1 cellular context compared by ENCODE assay signal in the genomic region with DNA sequence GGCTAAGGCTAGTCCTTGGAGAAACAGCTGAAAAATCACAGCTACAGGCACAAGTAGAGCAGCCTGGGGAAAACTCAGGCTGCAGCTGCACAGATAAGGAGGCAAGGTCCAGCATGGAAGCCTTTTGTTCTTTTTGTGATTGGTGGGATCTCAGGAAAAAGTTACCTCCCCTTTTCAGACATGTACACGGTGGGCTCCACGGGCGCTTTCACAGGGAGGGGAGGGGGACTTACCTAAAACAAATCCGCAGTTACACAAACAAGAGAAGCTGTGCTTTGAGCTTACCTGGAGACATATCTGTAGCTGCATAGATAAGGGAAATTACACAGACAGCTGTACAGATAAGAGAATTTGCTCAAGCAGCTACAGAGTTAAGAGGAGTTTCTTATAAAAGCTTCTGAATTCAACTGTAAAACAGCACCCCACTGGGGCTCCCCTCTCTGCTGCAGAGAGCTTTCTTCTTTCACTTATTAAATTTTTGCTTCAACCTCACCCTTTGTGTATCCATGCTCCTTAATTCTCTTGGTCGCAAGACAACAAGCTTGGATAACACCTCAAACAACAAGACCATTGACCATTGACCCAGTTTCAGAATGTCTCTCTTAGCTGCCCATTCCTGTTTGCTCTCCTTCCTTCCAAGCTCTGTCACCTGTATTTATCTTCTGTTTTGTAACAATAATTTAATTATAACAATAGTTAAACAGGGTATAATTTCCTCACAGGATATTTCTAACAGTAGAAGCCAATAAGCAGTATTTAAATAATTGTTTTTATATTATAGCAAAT.
TF ChIP-seq lines count a peak whose summit lies in the region.

No MANE protein-coding gene starts in this region.

TF ChIP-seq in HEK293, 187 proteins besides CTCF, POLR2A, EP300 and RAD21 (continued from another document):
- TF ChIP-seq, protein P1, sequence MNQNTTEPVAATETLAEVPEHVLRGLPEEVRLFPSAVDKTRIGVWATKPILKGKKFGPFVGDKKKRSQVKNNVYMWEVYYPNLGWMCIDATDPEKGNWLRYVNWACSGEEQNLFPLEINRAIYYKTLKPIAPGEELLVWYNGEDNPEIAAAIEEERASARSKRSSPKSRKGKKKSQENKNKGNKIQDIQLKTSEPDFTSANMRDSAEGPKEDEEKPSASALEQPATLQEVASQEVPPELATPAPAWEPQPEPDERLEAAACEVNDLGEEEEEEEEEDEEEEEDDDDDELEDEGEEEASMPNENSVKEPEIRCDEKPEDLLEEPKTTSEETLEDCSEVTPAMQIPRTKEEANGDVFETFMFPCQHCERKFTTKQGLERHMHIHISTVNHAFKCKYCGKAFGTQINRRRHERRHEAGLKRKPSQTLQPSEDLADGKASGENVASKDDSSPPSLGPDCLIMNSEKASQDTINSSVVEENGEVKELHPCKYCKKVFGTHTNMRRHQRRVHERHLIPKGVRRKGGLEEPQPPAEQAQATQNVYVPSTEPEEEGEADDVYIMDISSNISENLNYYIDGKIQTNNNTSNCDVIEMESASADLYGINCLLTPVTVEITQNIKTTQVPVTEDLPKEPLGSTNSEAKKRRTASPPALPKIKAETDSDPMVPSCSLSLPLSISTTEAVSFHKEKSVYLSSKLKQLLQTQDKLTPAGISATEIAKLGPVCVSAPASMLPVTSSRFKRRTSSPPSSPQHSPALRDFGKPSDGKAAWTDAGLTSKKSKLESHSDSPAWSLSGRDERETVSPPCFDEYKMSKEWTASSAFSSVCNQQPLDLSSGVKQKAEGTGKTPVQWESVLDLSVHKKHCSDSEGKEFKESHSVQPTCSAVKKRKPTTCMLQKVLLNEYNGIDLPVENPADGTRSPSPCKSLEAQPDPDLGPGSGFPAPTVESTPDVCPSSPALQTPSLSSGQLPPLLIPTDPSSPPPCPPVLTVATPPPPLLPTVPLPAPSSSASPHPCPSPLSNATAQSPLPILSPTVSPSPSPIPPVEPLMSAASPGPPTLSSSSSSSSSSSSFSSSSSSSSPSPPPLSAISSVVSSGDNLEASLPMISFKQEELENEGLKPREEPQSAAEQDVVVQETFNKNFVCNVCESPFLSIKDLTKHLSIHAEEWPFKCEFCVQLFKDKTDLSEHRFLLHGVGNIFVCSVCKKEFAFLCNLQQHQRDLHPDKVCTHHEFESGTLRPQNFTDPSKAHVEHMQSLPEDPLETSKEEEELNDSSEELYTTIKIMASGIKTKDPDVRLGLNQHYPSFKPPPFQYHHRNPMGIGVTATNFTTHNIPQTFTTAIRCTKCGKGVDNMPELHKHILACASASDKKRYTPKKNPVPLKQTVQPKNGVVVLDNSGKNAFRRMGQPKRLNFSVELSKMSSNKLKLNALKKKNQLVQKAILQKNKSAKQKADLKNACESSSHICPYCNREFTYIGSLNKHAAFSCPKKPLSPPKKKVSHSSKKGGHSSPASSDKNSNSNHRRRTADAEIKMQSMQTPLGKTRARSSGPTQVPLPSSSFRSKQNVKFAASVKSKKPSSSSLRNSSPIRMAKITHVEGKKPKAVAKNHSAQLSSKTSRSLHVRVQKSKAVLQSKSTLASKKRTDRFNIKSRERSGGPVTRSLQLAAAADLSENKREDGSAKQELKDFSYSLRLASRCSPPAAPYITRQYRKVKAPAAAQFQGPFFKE (tag by site-specific recombination; IDR thresholded peaks at IDR 0.05; ENCODE audit: borderline replicate concordance) = no peak
- TF ChIP-seq ELK4 (IDR thresholded peaks at IDR 0.05; ENCODE audit: borderline replicate concordance, low read depth, low read length) (no peak), ZNF692 (tag by site-specific recombination; IDR thresholded peaks at IDR 0.05) (no peak), ZNF701 (tag by site-specific recombination; IDR thresholded peaks at IDR 0.05) (no peak), ZNF658 (tag by site-specific recombination; IDR thresholded peaks at IDR 0.05) (no peak), ZNF776 (tag by site-specific recombination; IDR thresholded peaks at IDR 0.05; ENCODE audit: borderline replicate concordance) (no peak), ZNF335 (tag by site-specific recombination; conservative IDR thresholded peaks at IDR 0.05) (peak; percentile 35; the same call in 1 of the 2 replicates), ZNF843 (tag by site-specific recombination; IDR thresholded peaks at IDR 0.05) (no peak), ZNF654 (tag by site-specific recombination; IDR thresholded peaks at IDR 0.05; ENCODE audit: low read depth) (no peak)
- TF ChIP-seq, protein P2, sequence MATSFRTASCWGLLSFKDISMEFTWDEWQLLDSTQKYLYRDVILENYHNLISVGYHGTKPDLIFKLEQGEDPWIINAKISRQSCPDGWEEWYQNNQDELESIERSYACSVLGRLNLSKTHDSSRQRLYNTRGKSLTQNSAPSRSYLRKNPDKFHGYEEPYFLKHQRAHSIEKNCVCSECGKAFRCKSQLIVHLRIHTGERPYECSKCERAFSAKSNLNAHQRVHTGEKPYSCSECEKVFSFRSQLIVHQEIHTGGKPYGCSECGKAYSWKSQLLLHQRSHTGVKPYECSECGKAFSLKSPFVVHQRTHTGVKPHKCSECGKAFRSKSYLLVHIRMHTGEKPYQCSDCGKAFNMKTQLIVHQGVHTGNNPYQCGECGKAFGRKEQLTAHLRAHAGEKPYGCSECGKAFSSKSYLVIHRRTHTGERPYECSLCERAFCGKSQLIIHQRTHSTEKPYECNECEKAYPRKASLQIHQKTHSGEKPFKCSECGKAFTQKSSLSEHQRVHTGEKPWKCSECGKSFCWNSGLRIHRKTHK (tag by site-specific recombination; IDR thresholded peaks at IDR 0.05) = no peak
- TF ChIP-seq, protein P3, sequence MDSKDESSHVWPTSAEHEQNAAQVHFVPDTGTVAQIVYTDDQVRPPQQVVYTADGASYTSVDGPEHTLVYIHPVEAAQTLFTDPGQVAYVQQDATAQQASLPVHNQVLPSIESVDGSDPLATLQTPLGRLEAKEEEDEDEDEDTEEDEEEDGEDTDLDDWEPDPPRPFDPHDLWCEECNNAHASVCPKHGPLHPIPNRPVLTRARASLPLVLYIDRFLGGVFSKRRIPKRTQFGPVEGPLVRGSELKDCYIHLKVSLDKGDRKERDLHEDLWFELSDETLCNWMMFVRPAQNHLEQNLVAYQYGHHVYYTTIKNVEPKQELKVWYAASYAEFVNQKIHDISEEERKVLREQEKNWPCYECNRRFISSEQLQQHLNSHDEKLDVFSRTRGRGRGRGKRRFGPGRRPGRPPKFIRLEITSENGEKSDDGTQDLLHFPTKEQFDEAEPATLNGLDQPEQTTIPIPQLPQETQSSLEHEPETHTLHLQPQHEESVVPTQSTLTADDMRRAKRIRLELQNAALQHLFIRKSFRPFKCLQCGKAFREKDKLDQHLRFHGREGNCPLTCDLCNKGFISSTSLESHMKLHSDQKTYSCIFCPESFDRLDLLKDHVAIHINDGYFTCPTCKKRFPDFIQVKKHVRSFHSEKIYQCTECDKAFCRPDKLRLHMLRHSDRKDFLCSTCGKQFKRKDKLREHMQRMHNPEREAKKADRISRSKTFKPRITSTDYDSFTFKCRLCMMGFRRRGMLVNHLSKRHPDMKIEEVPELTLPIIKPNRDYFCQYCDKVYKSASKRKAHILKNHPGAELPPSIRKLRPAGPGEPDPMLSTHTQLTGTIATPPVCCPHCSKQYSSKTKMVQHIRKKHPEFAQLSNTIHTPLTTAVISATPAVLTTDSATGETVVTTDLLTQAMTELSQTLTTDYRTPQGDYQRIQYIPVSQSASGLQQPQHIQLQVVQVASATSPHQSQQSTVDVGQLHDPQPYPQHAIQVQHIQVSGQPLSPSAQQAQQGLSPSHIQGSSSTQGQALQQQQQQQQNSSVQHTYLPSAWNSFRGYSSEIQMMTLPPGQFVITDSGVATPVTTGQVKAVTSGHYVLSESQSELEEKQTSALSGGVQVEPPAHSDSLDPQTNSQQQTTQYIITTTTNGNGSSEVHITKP (tag by site-specific recombination; IDR thresholded peaks at IDR 0.05) = no peak
TF ChIP-seq in HEK293: peak in this region for 3.
